13 cellular contexts compared by ENCODE assay signal in genomic region chr6:33286946-33287914, GRCh38. TPM values are rescaled to one million over a fixed set of nuclear protein-coding genes. Genes with fewer than 3 reads are reported as not detected.
A peak's percentile ranks its signal among the peaks of the same experiment; 100 is the strongest.
DNase-seq lines count a peak whose midpoint lies in the region; TF ChIP-seq lines count a peak whose summit lies in the region.
"Had no signal": no experiment of that assay in that cellular context is flagged by ENCODE, and none has a peak within 500 bp of the region (broad histone marks: within the 10 kb centered on the region; RNA-seq: fewer than 3 reads in every experiment).

No MANE protein-coding gene starts in this region.

- TF ChIP-seq CTCF in NB4 (IDR thresholded peaks at IDR 0.05; ENCODE audit: low read depth, low read length) (no peak), brain (conservative IDR thresholded peaks at IDR 0.05) (no peak), osteocyte (IDR thresholded peaks at IDR 0.05) (no peak), RWPE1 (conservative IDR thresholded peaks at IDR 0.05; ENCODE audit: low read depth) (no peak), Peyer's patch (IDR thresholded peaks at IDR 0.05) (no peak)

- no peaks in the 10 kb centered on the region for H3K9me3 Mint-ChIP-seq in activated CD4-positive, alpha-beta T cell treated with anti-CD3 and anti-CD28 coated beads, Interleukin-2, amount 10 ng/mL, durations not matched to agents 24 days and 14 days
- H3K9me3 Mint-ChIP-seq in brain (no peaks in the 10 kb centered on the region), osteocyte (ENCODE audit: unreplicated experiment) (no peaks in the 10 kb centered on the region)

- H3K4me3 Mint-ChIP-seq in activated CD4-positive, alpha-beta T cell treated with anti-CD3 and anti-CD28 coated beads, Interleukin-2, amount 10 ng/mL, durations not matched to agents 24 days and 14 days, result peak overlapping the region; percentile 100
- H3K4me3 Mint-ChIP-seq in brain, result peak overlapping the region; percentile 91 to 98 (median 96)
- peak overlapping the region; percentile 59 for H3K4me3 Mint-ChIP-seq in osteocyte (ENCODE audit: unreplicated experiment)

- no peaks in the 10 kb centered on the region for H3K27me3 ChIP-seq in Peyer's patch
- H3K27me3 ChIP-seq: cardiac muscle cell, sigmoid colon had no signal

- H3K9me3 ChIP-seq in Peyer's patch, result no peaks in the 10 kb centered on the region
- H3K9me3 ChIP-seq: mucosa of descending colon, sigmoid colon had no signal

- peaks cover 5 to 20% (median 11%) of the 10 kb centered on the region in 4 donors for H3K4me1 ChIP-seq in Peyer's patch

- CTCF ChIA-PET in RWPE1 (lab: Yijun Ruan, JAX), result no interaction called here

- DNase-seq in activated CD4-positive, alpha-beta T cell treated with anti-CD3 and anti-CD28 coated beads, Interleukin-2, amount 10 ng/mL, durations not matched to agents 24 days and 14 days, result no peak
- DNase-seq in activated CD4-positive, alpha-beta T cell treated with anti-CD3 and anti-CD28 coated beads for 1 hour, result no peak
- DNase-seq in NB4 (ENCODE audit: low read depth) (no peak), osteocyte (ENCODE audit: extremely low spot score, unreplicated experiment) (no peak), RWPE1 (ENCODE audit: low spot score) (no peak), kidney glomerular epithelial cell (lab: John Stamatoyannopoulos, UW) (no peak), Peyer's patch (no peak)
- DNase-seq: activated CD8-positive, alpha-beta memory T cell treated with anti-CD3 and anti-CD28 coated beads, Interleukin-2, amount 50 U/mL, for 4 hours; erythroblast; sigmoid colon had no signal

- no peaks in the 10 kb centered on the region for H3K27me3 Mint-ChIP-seq in activated CD4-positive, alpha-beta T cell treated with anti-CD3 and anti-CD28 coated beads, Interleukin-2, amount 10 ng/mL, durations not matched to agents 24 days and 14 days
- H3K27me3 Mint-ChIP-seq in brain, result peaks cover 16% of the 10 kb centered on the region
- no peaks in the 10 kb centered on the region for H3K27me3 Mint-ChIP-seq in osteocyte (ENCODE audit: unreplicated experiment)

- H3K4me3 ChIP-seq in NB4 (ENCODE audit: low read depth, low read length) (peak overlapping the region; percentile 73), Peyer's patch (no peak overlapping the region)
- H3K4me3 ChIP-seq: cardiac muscle cell, mucosa of descending colon had no signal

- peaks cover 0 to 50% (median 0%) of the 10 kb centered on the region in 3 donors for H3K36me3 ChIP-seq in Peyer's patch

- peaks cover 62% of the 10 kb centered on the region for H3K36me3 Mint-ChIP-seq in activated CD4-positive, alpha-beta T cell treated with anti-CD3 and anti-CD28 coated beads, Interleukin-2, amount 10 ng/mL, durations not matched to agents 24 days and 14 days (ENCODE audit: low read depth)
- H3K36me3 Mint-ChIP-seq in brain, result peaks cover 29% of the 10 kb centered on the region
- H3K36me3 Mint-ChIP-seq in osteocyte (ENCODE audit: unreplicated experiment), result peaks cover 18% of the 10 kb centered on the region

- no peak for TF ChIP-seq POLR2A in NB4 (IDR thresholded peaks at IDR 0.05; ENCODE audit: extremely low read depth, insufficient read length)
- no peak for TF ChIP-seq POLR2A in Peyer's patch (IDR thresholded peaks at IDR 0.05)

- POLR2A ChIA-PET in RWPE1 (lab: Yijun Ruan, JAX; ENCODE audit: low non-redundant PET), result no interaction called here

- intact Hi-C loops in activated CD4-positive, alpha-beta T cell treated with anti-CD3 and anti-CD28 coated beads, Interleukin-2, amount 10 ng/mL, durations not matched to agents 24 days and 14 days (cut with micrococcal nuclease), result no loop called here

- peaks cover 28% of the 10 kb centered on the region for H3K4me1 Mint-ChIP-seq in activated CD4-positive, alpha-beta T cell treated with anti-CD3 and anti-CD28 coated beads, Interleukin-2, amount 10 ng/mL, durations not matched to agents 24 days and 14 days
- peaks cover 38% of the 10 kb centered on the region for H3K4me1 Mint-ChIP-seq in brain
- peaks cover 32% of the 10 kb centered on the region for H3K4me1 Mint-ChIP-seq in osteocyte (ENCODE audit: unreplicated experiment)

- no peak overlapping the region for H3K27ac Mint-ChIP-seq in activated CD4-positive, alpha-beta T cell treated with anti-CD3 and anti-CD28 coated beads, Interleukin-2, amount 10 ng/mL, durations not matched to agents 24 days and 14 days
- no peak overlapping the region for H3K27ac Mint-ChIP-seq in brain
- no peak overlapping the region for H3K27ac Mint-ChIP-seq in osteocyte (ENCODE audit: unreplicated experiment)

- H3K27ac ChIP-seq in RWPE1, result no peak overlapping the region
- no peak overlapping the region for H3K27ac ChIP-seq in Peyer's patch
- H3K27ac ChIP-seq: cardiac muscle cell, sigmoid colon had no signal

RNA-seq across cellular contexts. Expression of gene WDR46, which starts 1.8 kb away (rescaled TPM):
- total RNA-seq in activated CD4-positive, alpha-beta T cell treated with anti-CD3 and anti-CD28 coated beads, Interleukin-2, amount 10 ng/mL, durations not matched to agents 24 days and 14 days, result 106 and 120 TPM in 2 replicates
- 38.0 TPM for polyA plus RNA-seq in brain (ENCODE audit: insufficient read depth, low read depth, low replicate concordance)
- 59.1 and 63.4 TPM in 2 replicates for total RNA-seq in osteocyte
- total RNA-seq in Peyer's patch, result 100 to 1,000 TPM in 1 of 4 donors, 10 to 100 TPM in 3; 22.1 to 102 (median 34.3) TPM

RNA-seq across cellular contexts. Expression of gene PFDN6, which starts 2.2 kb away (rescaled TPM):
- 114 and 132 TPM in 2 replicates for total RNA-seq in activated CD4-positive, alpha-beta T cell treated with anti-CD3 and anti-CD28 coated beads, Interleukin-2, amount 10 ng/mL, durations not matched to agents 24 days and 14 days
- 155 TPM for polyA plus RNA-seq in brain (ENCODE audit: insufficient read depth, low read depth, low replicate concordance)
- total RNA-seq in osteocyte, result 29.7 and 30.3 TPM in 2 replicates
- total RNA-seq in Peyer's patch, result 10 to 100 TPM; 12.4 to 24.8 (median 14.4) TPM

RNA-seq across cellular contexts. Expression of gene B3GALT4, which starts 10.3 kb away (rescaled TPM):
- 4.1 and 4.6 TPM in 2 replicates for total RNA-seq in activated CD4-positive, alpha-beta T cell treated with anti-CD3 and anti-CD28 coated beads, Interleukin-2, amount 10 ng/mL, durations not matched to agents 24 days and 14 days
- 13.7 TPM for polyA plus RNA-seq in brain (ENCODE audit: insufficient read depth, low read depth, low replicate concordance)
- total RNA-seq in osteocyte (6.3 and 6.5 TPM in 2 replicates), Peyer's patch (10 to 100 TPM in 3 of 4 donors, 1 to 10 TPM in 1; 8.3 to 33.1 (median 28.5) TPM)

RNA-seq across cellular contexts. Expression of gene RGL2, which starts 11.5 kb away (rescaled TPM):
- total RNA-seq in activated CD4-positive, alpha-beta T cell treated with anti-CD3 and anti-CD28 coated beads, Interleukin-2, amount 10 ng/mL, durations not matched to agents 24 days and 14 days, result 27.3 and 28.4 TPM in 2 replicates
- 44.9 TPM for polyA plus RNA-seq in brain (ENCODE audit: insufficient read depth, low read depth, low replicate concordance)
- 72.4 and 77.6 TPM in 2 replicates for total RNA-seq in osteocyte
- 10 to 100 TPM; 15.4 to 89.1 (median 39.4) TPM for total RNA-seq in Peyer's patch

RNA-seq across cellular contexts. Expression of gene RPS18, which starts 15.4 kb away (rescaled TPM):
- 3,200 and 3,212 TPM in 2 replicates for total RNA-seq in activated CD4-positive, alpha-beta T cell treated with anti-CD3 and anti-CD28 coated beads, Interleukin-2, amount 10 ng/mL, durations not matched to agents 24 days and 14 days
- polyA plus RNA-seq in brain (ENCODE audit: insufficient read depth, low read depth, low replicate concordance), result 5,109 TPM
- total RNA-seq in osteocyte (2,180 and 2,216 TPM in 2 replicates), Peyer's patch (1,000 to 10,000 TPM in 2 of 4 donors, 100 to 1,000 TPM in 2; 697 to 1,875 (median 903) TPM)
